ENCODE assay signal across 8 cellular contexts in the genomic region with DNA sequence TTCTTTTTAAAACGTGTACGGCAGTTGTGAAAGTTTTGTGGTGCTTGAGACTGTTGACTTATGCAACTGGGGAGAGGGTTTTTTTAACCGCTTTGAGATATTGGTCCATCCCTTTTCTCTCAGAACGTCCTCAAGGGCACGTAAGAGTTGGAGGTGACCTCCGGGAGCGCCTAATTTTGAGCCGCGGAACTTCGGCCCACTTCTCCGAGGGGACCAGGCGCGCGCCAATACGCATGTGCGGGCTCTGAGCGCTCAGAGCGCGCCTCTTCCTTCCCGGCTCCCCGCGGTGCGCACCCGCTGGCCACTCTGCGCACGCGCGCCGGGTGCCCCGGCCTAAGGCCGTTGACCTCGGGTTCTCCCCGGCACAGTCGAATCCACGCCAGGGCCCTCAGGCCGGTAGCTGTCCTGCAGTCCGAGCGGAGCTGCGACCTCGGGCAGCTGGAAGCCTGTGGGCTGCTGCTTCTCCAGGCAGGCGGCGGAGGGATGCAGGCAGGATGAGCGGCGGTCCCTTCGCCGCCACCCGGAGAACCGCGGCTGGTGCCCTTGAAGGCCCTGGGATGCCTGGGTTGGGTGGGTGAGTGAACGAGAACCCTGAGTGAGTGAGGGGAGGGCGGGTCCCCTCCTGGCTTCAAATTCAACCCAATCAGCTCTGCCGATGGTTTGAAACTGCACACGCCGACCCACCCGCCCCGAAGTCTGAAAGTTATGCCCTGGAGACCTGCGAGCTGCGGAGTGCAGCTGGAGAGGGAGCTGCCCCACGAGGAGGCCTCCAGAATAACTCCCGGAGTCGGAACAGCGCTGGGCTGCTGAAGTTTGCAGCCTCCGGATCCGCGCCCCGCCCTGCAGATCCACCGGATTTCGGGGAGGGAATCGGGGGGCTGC. TPM values are rescaled to one million over a fixed set of nuclear protein-coding genes. Genes with fewer than 3 reads are reported as not detected.
A peak's percentile ranks its signal among the peaks of the same experiment; 100 is the strongest.
DNase-seq lines count a peak whose midpoint lies in the region; ATAC-seq, FAIRE-seq and TF ChIP-seq lines count a peak whose summit lies in the region.

No MANE protein-coding gene starts in this region.

- CTCF ChIA-PET in GM12878 (lab: Yijun Ruan, JAX) = no interaction called here

- no peak for TF ChIP-seq RAD21 in GM12878 (IDR thresholded peaks at IDR 0.05; ENCODE audit: insufficient read depth, low read depth, low read length)

- peak overlapping the region; percentile 47 to 61 (median 58) for H3K4me3 Mint-ChIP-seq in nephron

- H3K36me3 Mint-ChIP-seq in nephron (ENCODE audit: low read depth) = no peaks in the 10 kb centered on the region

- no peak overlapping the region for H3K27ac ChIP-seq in GM12878 (ENCODE audit: control insufficient read depth, insufficient read depth)

- peaks cover 15% of the 10 kb centered on the region for H3K4me1 Mint-ChIP-seq in nephron

- no peaks in the 10 kb centered on the region; the same call in 2 of the 3 replicates for H3K9me3 ChIP-seq in GM12878 (replicated peaks; ENCODE audit: control insufficient read depth, insufficient read depth, low read length)

- TF ChIP-seq EP300 in GM12878 (IDR thresholded peaks at IDR 0.05; ENCODE audit: borderline replicate concordance in 1 of 2, control insufficient read depth in 1 of 2, low read depth in 2 of 2, low read length in 2 of 2) = no peak

- POLR2A ChIA-PET in GM12878 (lab: Charles Lee) = interaction anchor here (0.6 kb wide), 1 partner anchor 37 kb away, joined by 3 read pairs; no protein-coding TSS in a partner anchor

- no peak overlapping the region for H3K27ac Mint-ChIP-seq in nephron

- peaks cover 12 to 32% of the 10 kb centered on the region in 2 experiments for H3K27me3 ChIP-seq in GM12878 (replicated peaks in 1 of 2; ENCODE audit: control insufficient read depth in 2 of 2, insufficient read depth in 2 of 2, low read length in 1 of 2)

- intact Hi-C loops in GM12878 (cut with micrococcal nuclease; ENCODE audit: unreplicated experiment) = loop anchor here (10.0 kb wide), 1 partner anchor 389 kb away; no protein-coding TSS in a partner anchor

- in situ Hi-C loops in GM13976 (cut with MboI; ENCODE audit: low sequenced_read_pairs, unreplicated experiment) = loop anchor here (25.0 kb wide), 1 partner anchor 459 kb away; no protein-coding TSS in a partner anchor
- in situ Hi-C loops in GM12878 (cut with MboI) = no loop called here

- H3K27me3 Mint-ChIP-seq in nephron (ENCODE audit: low read depth) = peaks cover 100% of the 10 kb centered on the region

- H4K20me1 ChIP-seq in GM12878 (ENCODE audit: control insufficient read depth, insufficient read depth) = no peaks in the 10 kb centered on the region

- H3K4me2 ChIP-seq in GM12878 (ENCODE audit: control insufficient read depth, insufficient read depth) = peak overlapping the region; percentile 69

- DNase-seq in GM13976 (ENCODE audit: low spot score) = peak; percentile 61
- no peak for DNase-seq in GM12878 (ENCODE audit: low read depth, low spot score)
- no peak for DNase-seq in COLO829 (ENCODE audit: low spot score)
- DNase-seq in AML-193 (lab: John Stamatoyannopoulos, UW) = no peak

- SMC1A ChIA-PET in GM12878 (lab: Charles Lee; ENCODE audit: uncharacterized antibody, unreplicated experiment) = no interaction called here

- H3K36me3 ChIP-seq in GM12878 (ENCODE audit: control insufficient read depth in 2 of 2, insufficient read depth in 2 of 2, low read length in 1 of 2) = no peaks in the 10 kb centered on the region

- H3K4me1 ChIP-seq in GM12878 (ENCODE audit: control insufficient read depth, insufficient read depth, low read length) = no peaks in the 10 kb centered on the region; the same call in 1 of the 2 replicates

- H2AFZ ChIP-seq in GM12878 (ENCODE audit: control insufficient read depth, low read depth, low read length) = peak overlapping the region; percentile 67

- TF ChIP-seq POLR2A in GM12878 (IDR thresholded peaks at IDR 0.05; ENCODE audit: low read depth, low read length) = no peak

- peak overlapping the region; percentile 43; the same call in 1 of the 2 replicates for H3K4me3 ChIP-seq in GM12878

- 19% methylated on average over 65 of the region's 69 CpGs for WGBS in GM12878 (ENCODE audit: insufficient coverage, insufficient replicate concordance, low lambda C conversion rate, missing lambda C conversion rate)

- no TSS peak for BruUV-seq in GM12878 (replicated peaks; lab: Mats Ljungman, UMichigan)

- ATAC-seq in HG02885 (IDR thresholded peaks at IDR 0.05; ENCODE audit: poor library complexity, unreplicated experiment) (peak; percentile 82), GM12878 (no peak), HG03159 (IDR thresholded peaks at IDR 0.05; ENCODE audit: unreplicated experiment) (no peak), HG02970 (IDR thresholded peaks at IDR 0.05; ENCODE audit: low FRiP score, unreplicated experiment) (no peak)

- RAD21 ChIA-PET in GM12878 (lab: Charles Lee; ENCODE audit: unreplicated experiment) = no interaction called here

- H3K79me2 ChIP-seq in GM12878 (ENCODE audit: control insufficient read depth, insufficient read depth, low read length) = no peaks in the 10 kb centered on the region

- H3K9me3 Mint-ChIP-seq in nephron = no peaks in the 10 kb centered on the region

- no peak overlapping the region for H3K9ac ChIP-seq in GM12878 (ENCODE audit: control insufficient read depth, insufficient read depth, low read length)

- FAIRE-seq in GM12878 (lab: Jason Lieb, UNC) = no peak

- TF ChIP-seq CTCF in GM13976 (IDR thresholded peaks at IDR 0.05; ENCODE audit: borderline replicate concordance, control extremely low read depth, extremely low read depth, insufficient read depth, missing control alignments) (no peak), GM12878 (IDR thresholded peaks at IDR 0.05 in 2 of 3, conservative IDR thresholded peaks at IDR 0.05 in 1 of 3; ENCODE audit: control insufficient read depth in 2 of 3, extremely low read depth in 1 of 3, insufficient read depth in 1 of 3, low read depth in 3 of 3, low read length in 3 of 3) (no peak), nephron (IDR thresholded peaks at IDR 0.05; ENCODE audit: unreplicated experiment in 3 of 3) (no peak)

TF ChIP-seq in GM12878, 131 proteins besides CTCF, POLR2A, EP300 and RAD21:
- TF ChIP-seq HDAC6 (IDR thresholded peaks at IDR 0.05; ENCODE audit: unreplicated experiment) = peak; percentile 62
- TF ChIP-seq SUZ12 (IDR thresholded peaks at IDR 0.05; ENCODE audit: unreplicated experiment) = peak; percentile 31
- no peak for TF ChIP-seq HDGF (IDR thresholded peaks at IDR 0.05)
- no peak for TF ChIP-seq RB1 (IDR thresholded peaks at IDR 0.05; ENCODE audit: borderline replicate concordance)

RNA-seq across cellular contexts. Expression of a gene that starts 7.3 kb away (rescaled TPM):
- total RNA-seq in GM12878 (2013; cell fraction: nucleolus; rRNA removed) = 0.10 TPM in 2 replicates
- total RNA-seq in GM12878 (2014; rRNA removed) (not detected in 2 replicates), GM12878 (2014; rRNA removed; fragmentation: Illumina TruSeq; extraction: Trizol) (not detected in 2 replicates), GM12878 (2021) (0.05 TPM in 2 replicates)
- polyA plus RNA-seq in GM12878 (2011; ENCODE audit: low read depth) = 0.08 TPM
- polyA plus RNA-seq in GM12878 (2011; rRNA removed) (0.14 and 0.26 TPM in 2 replicates), GM12878 (2014; fragmentation: Illumina TruSeq; extraction: Trizol) (0.01 TPM in 1 of 2 replicates, not detected in the other), GM12878 (2014; fragmentation: Nextera tagmentation; extraction: Ambion mirVana) (under 1 TPM in 1 of 2 experiments, not detected in 1; 0.02 TPM), GM12878 (2014; rRNA removed) (0.01 TPM in 1 of 2 replicates, not detected in the other), GM12878 (2016; fragmentation: Nextera tagmentation; extraction: Ambion mirVana) (not detected)
- polyA plus RNA-seq in GM12878 (2011; cell fraction: cytosol; rRNA removed) = 0.08 and 0.10 TPM in 2 replicates
- polyA plus RNA-seq in GM12878 (2011; cell fraction: nucleus; rRNA removed) = 0.60 and 0.86 TPM in 2 replicates
- 0.10 and 0.22 TPM in 2 replicates for polyA plus RNA-seq in GM12878 (2012)
- polyA minus RNA-seq in GM12878 (2011; rRNA and poly(A)+ RNA removed) = 0.05 TPM in 1 of 2 replicates, not detected in the other
- polyA minus RNA-seq in GM12878 (2011; cell fraction: cytosol; rRNA and poly(A)+ RNA removed) = not detected in 2 replicates
- polyA minus RNA-seq in GM12878 (2011; cell fraction: nucleus; rRNA and poly(A)+ RNA removed) = 0.12 and 0.29 TPM in 2 replicates
